12 cellular contexts compared by ENCODE assay signal in genomic region chr16:627458-628239, GRCh38. TPM values are rescaled to one million over a fixed set of nuclear protein-coding genes. Genes with fewer than 3 reads are reported as not detected.
DNase-seq lines count a peak whose midpoint lies in the region; ATAC-seq and TF ChIP-seq lines count a peak whose summit lies in the region.
"Had no signal": no experiment of that assay in that cellular context is flagged by ENCODE, and none has a peak within 500 bp of the region (broad histone marks: within the 10 kb centered on the region; RNA-seq: fewer than 3 reads in every experiment).

No MANE protein-coding gene starts in this region.

- TF ChIP-seq POLR2A in IMR-90 (IDR thresholded peaks at IDR 0.05; ENCODE audit: low read depth, low read length) = no peak

- H2BK5ac ChIP-seq in IMR-90 (ENCODE audit: low read depth, low read length, poor library complexity, severe bottlenecking) (peak overlapping the region; percentile 80), neuronal stem cell (ENCODE audit: low read length) (peak overlapping the region; percentile 99)

- no peak for TF ChIP-seq CTCF in IMR-90 (conservative IDR thresholded peaks at IDR 0.05; ENCODE audit: low read depth, low read length)
- TF ChIP-seq CTCF in chondrocyte (IDR thresholded peaks at IDR 0.05) = no peak
- TF ChIP-seq CTCF in endothelial cell (IDR thresholded peaks at IDR 0.05; ENCODE audit: unreplicated experiment) = no peak

- ATAC-seq in IMR-90 (ENCODE audit: low read depth) = no peak
- no peak for ATAC-seq in GM19395 (IDR thresholded peaks at IDR 0.05; ENCODE audit: unreplicated experiment)

- H3K4me3 ChIP-seq in ACC112 (ENCODE audit: low read depth, low read length) = no peak overlapping the region; the same call in 1 of the 2 replicates
- H3K4me3 ChIP-seq in IMR-90 (ENCODE audit: insufficient read depth, low read depth, low read length) = no peak overlapping the region
- H3K4me3 ChIP-seq in neuronal stem cell (ENCODE audit: low read length in 2 of 2) = no peak overlapping the region

- H3K4me1 Mint-ChIP-seq in chondrocyte (ENCODE audit: low read depth) (peaks cover 25% of the 10 kb centered on the region), endothelial cell (ENCODE audit: unreplicated experiment) (no peaks in the 10 kb centered on the region)

- H3K4me2 ChIP-seq in IMR-90 (ENCODE audit: low read depth, low read length) = no peak overlapping the region
- H3K4me2 ChIP-seq in neuronal stem cell (ENCODE audit: insufficient read depth, low read length, poor library complexity, severe bottlenecking) = no peak overlapping the region

- TF ChIP-seq RAD21 in IMR-90 (IDR thresholded peaks at IDR 0.05; ENCODE audit: low read length) = no peak

- H2BK12ac ChIP-seq in neuronal stem cell (ENCODE audit: low read length) = no peak overlapping the region

- H3K36me3 ChIP-seq in ACC112 (ENCODE audit: insufficient read depth, low read length) (no peaks in the 10 kb centered on the region), IMR-90 (ENCODE audit: control insufficient read depth, insufficient read depth, low read length) (peaks cover 7% of the 10 kb centered on the region; the same call in 1 of the 2 replicates), neuronal stem cell (replicated peaks in 1 of 2; ENCODE audit: control insufficient read depth in 2 of 2, insufficient read depth in 2 of 2, low read length in 2 of 2) (peaks cover 5 to 35% of the 10 kb centered on the region in 2 donors)

- H3K4me1 ChIP-seq in ACC112 (ENCODE audit: control insufficient read depth, insufficient read depth, low read length, unreplicated experiment) (peaks cover 33% of the 10 kb centered on the region), IMR-90 (ENCODE audit: control insufficient read depth, insufficient read depth, low read length) (peaks cover 25% of the 10 kb centered on the region), neuronal stem cell (ENCODE audit: control insufficient read depth in 2 of 2, insufficient read depth in 1 of 2, low read depth in 1 of 2, low read length in 2 of 2) (peaks cover 29 to 31% of the 10 kb centered on the region in 2 donors)

- peak overlapping the region; percentile 72 for H2BK120ac ChIP-seq in IMR-90 (ENCODE audit: low read depth, low read length)
- no peak overlapping the region for H2BK120ac ChIP-seq in neuronal stem cell (ENCODE audit: low read depth, low read length)

- H2BK15ac ChIP-seq in IMR-90 (ENCODE audit: low read depth, low read length) (peak overlapping the region; percentile 56; the same call in 1 of the 3 replicates), neuronal stem cell (ENCODE audit: low read length) (peak overlapping the region; percentile 67)

- peak overlapping the region; percentile 69 for H3K4ac ChIP-seq in IMR-90 (ENCODE audit: low read depth, low read length)
- H3K4ac ChIP-seq in neuronal stem cell (ENCODE audit: low read length) = no peak overlapping the region

- POLR2A ChIA-PET in IMR-90 (lab: Charles Lee; ENCODE audit: unreplicated experiment) = no interaction called here

- H3K27ac Mint-ChIP-seq in chondrocyte (ENCODE audit: unreplicated experiment) (peak overlapping the region; percentile 98), endothelial cell (ENCODE audit: unreplicated experiment) (no peak overlapping the region)

- H3K79me2 ChIP-seq in ACC112 (ENCODE audit: control insufficient read depth, insufficient read depth, low read length, unreplicated experiment) = no peaks in the 10 kb centered on the region

- no peaks in the 10 kb centered on the region for H3K27me3 Mint-ChIP-seq in chondrocyte (ENCODE audit: low read depth)
- H3K27me3 Mint-ChIP-seq in endothelial cell (ENCODE audit: unreplicated experiment) = peaks cover 3% of the 10 kb centered on the region

- H3K9me1 ChIP-seq in IMR-90 (ENCODE audit: insufficient read depth, low read length) = peaks cover 4% of the 10 kb centered on the region; the same call in 1 of the 2 replicates

- no peaks in the 10 kb centered on the region for H3K9me3 Mint-ChIP-seq in chondrocyte (ENCODE audit: low read depth)
- no peaks in the 10 kb centered on the region for H3K9me3 Mint-ChIP-seq in endothelial cell (ENCODE audit: unreplicated experiment)

- H2AK5ac ChIP-seq in IMR-90 (ENCODE audit: low read depth, low read length) (peak overlapping the region; percentile 94), neuronal stem cell (ENCODE audit: low read depth, low read length) (peak overlapping the region; percentile 99)

- dilution Hi-C loops in IMR-90 (cut with HindIII; ENCODE audit: low sequenced_read_pairs, unreplicated experiment) = no loop called here

- peak overlapping the region; percentile 80 for H2AK9ac ChIP-seq in IMR-90 (replicated peaks; ENCODE audit: low read depth, low read length, poor library complexity)

- no peak overlapping the region for H3K56ac ChIP-seq in IMR-90 (ENCODE audit: extremely low read depth, insufficient read depth, low read length)

- in situ Hi-C loops in IMR-90 (cut with MboI; ENCODE audit: low sequenced_read_pairs) (no loop called here), KBM-7 (cut with MboI; ENCODE audit: low pct_unique_long_range_greater_than_20kb, low sequenced_read_pairs) (no loop called here)

- CTCF ChIA-PET in IMR-90 (lab: Yijun Ruan, JAX) = no interaction called here

- 87% methylated on average over 33 of the region's 50 CpGs; no CpG with 5 or more reads in 1 of the 2 experiments for WGBS in IMR-90 (ENCODE audit: extremely low coverage in 2 of 2, insufficient read length in 1 of 2), 2 experiments
- WGBS in neuronal stem cell (ENCODE audit: extremely low coverage in 2 of 2, insufficient read length in 2 of 2, insufficient replicate concordance in 1 of 2), 2 donors = no CpG with 5 or more reads among the region's 50 CpGs

- peak overlapping the region; percentile 51 for H4K5ac ChIP-seq in IMR-90 (ENCODE audit: low read depth, low read length)

- DNase-seq in IMR-90 (no peak), chondrocyte (ENCODE audit: low spot score) (no peak), neuronal stem cell (ENCODE audit: low spot score) (no peak), endothelial cell (ENCODE audit: low spot score) (no peak), SIG-M5 treated with dmso at 0.1 percent for 504 hours (lab: John Stamatoyannopoulos, UW; ENCODE audit: unreplicated experiment) (no peak), KBM-7 (no peak)
- DNase-seq: activated naive CD4-positive, alpha-beta T cell treated with Interleukin-2 at 50 U/mL for 16 hours; GF-D8; Kasumi-1; NCI-H774 had no signal

- no peak overlapping the region for H2AFZ ChIP-seq in ACC112 (ENCODE audit: low read length, unreplicated experiment)
- H2AFZ ChIP-seq in IMR-90 (replicated peaks; ENCODE audit: low read length, poor library complexity) = no peak overlapping the region
- H2AFZ ChIP-seq in neuronal stem cell (ENCODE audit: low read length) = no peak overlapping the region

- H3K9ac ChIP-seq in IMR-90 (ENCODE audit: low read depth, low read length) (no peak overlapping the region), neuronal stem cell (ENCODE audit: low read depth, low read length, poor library complexity) (peak overlapping the region; percentile 44)

- intact Hi-C loops in IMR-90 (cut with micrococcal nuclease) = loop anchor here (1.0 kb wide), 1 partner anchor 9 kb away; the partner anchor contains the start of gene METTL26

- H3K79me1 ChIP-seq in IMR-90 (ENCODE audit: low read depth in 1 of 2, low read length in 2 of 2) = peaks cover 6 to 38% of the 10 kb centered on the region in 2 experiments; a peak in 2 of 4 replicates
- peaks cover 9% of the 10 kb centered on the region for H3K79me1 ChIP-seq in neuronal stem cell (ENCODE audit: low read depth, low read length)

- H4K8ac ChIP-seq in IMR-90 (ENCODE audit: low read depth in 2 of 2, low read length in 2 of 2) (peak overlapping the region in 1 of 2 experiments; percentile 63; a peak in 1 of 4 replicates), neuronal stem cell (ENCODE audit: low read depth, low read length) (no peak overlapping the region)

- peak overlapping the region; percentile 53 for H4K91ac ChIP-seq in IMR-90 (ENCODE audit: insufficient read depth, low read depth, low read length)
- no peak overlapping the region for H4K91ac ChIP-seq in neuronal stem cell (ENCODE audit: low read depth, low read length, poor library complexity)

- H3K9me3 ChIP-seq in IMR-90 (ENCODE audit: control insufficient read depth, insufficient read depth, low read length) (no peaks in the 10 kb centered on the region), neuronal stem cell (replicated peaks in 1 of 2; ENCODE audit: control insufficient read depth in 2 of 2, insufficient read depth in 1 of 2, low read depth in 1 of 2, low read length in 2 of 2) (no peaks in the 10 kb centered on the region)

- no TSS peak for BruUV-seq in IMR-90 (replicated peaks; lab: Mats Ljungman, UMichigan)

- H3K27ac ChIP-seq in ACC112 (ENCODE audit: low read depth, low read length) (peak overlapping the region; percentile 20; the same call in 1 of the 2 replicates), IMR-90 (ENCODE audit: insufficient read depth, low read length) (peak overlapping the region; percentile 56), neuronal stem cell (replicated peaks; ENCODE audit: low read length) (no peak overlapping the region)

- 0 out of 2 replicates have a peak, but pooled peaks cover 3% of the 10 kb centered on the region for H4K20me1 ChIP-seq in IMR-90 (ENCODE audit: insufficient read depth, low read length)

- H3K27me3 ChIP-seq in ACC112 (ENCODE audit: insufficient read depth, low read length) (no peaks in the 10 kb centered on the region), IMR-90 (ENCODE audit: control insufficient read depth, insufficient read depth, low read length) (no peaks in the 10 kb centered on the region), neuronal stem cell (ENCODE audit: control insufficient read depth in 3 of 3, insufficient read depth in 3 of 3, low read depth in 1 of 3, low read length in 3 of 3) (peaks cover 0 to 1% (median 0%) of the 10 kb centered on the region in 3 experiments)

- H3K14ac ChIP-seq in IMR-90 (replicated peaks; ENCODE audit: low read depth, low read length) (peak overlapping the region; percentile 20; the same call in 1 of the 2 replicates), neuronal stem cell (ENCODE audit: low read length) (peak overlapping the region; percentile 71)

- no peak overlapping the region for H3K4me3 Mint-ChIP-seq in chondrocyte (ENCODE audit: unreplicated experiment)
- no peak overlapping the region for H3K4me3 Mint-ChIP-seq in endothelial cell (ENCODE audit: unreplicated experiment)

- no peak overlapping the region; the same call in 1 of the 2 replicates for H2BK20ac ChIP-seq in IMR-90 (ENCODE audit: low read depth, low read length)

- H3K36me3 Mint-ChIP-seq in chondrocyte (ENCODE audit: low read depth) (peaks cover 2% of the 10 kb centered on the region), endothelial cell (ENCODE audit: low read depth, unreplicated experiment) (peaks cover 5% of the 10 kb centered on the region)

- 0 out of 2 replicates have a peak overlapping the region, but pooled peaks have one; percentile 10 for H3K18ac ChIP-seq in IMR-90 (ENCODE audit: low read depth, low read length)
- H3K18ac ChIP-seq in neuronal stem cell (ENCODE audit: low read length) = peak overlapping the region; percentile 28

- no peak overlapping the region for H3K23ac ChIP-seq in IMR-90 (ENCODE audit: low read depth, low read length)
- peak overlapping the region; percentile 73 for H3K23ac ChIP-seq in neuronal stem cell (ENCODE audit: low read depth, low read length, poor library complexity)

RNA-seq across cellular contexts. Expression of gene WFIKKN1, which starts 3.1 kb away (rescaled TPM):
- total RNA-seq in IMR-90 (2012; rRNA removed) (not detected in 2 replicates), chondrocyte (0.36 to 0.56 TPM (median 0.47 TPM) in 3 replicates), endothelial cell (ENCODE audit: unreplicated experiment) (0.44 TPM)
- 0.10 and 0.23 TPM in 2 replicates for polyA plus RNA-seq in IMR-90 (2012; rRNA removed)
- 0.08 and 0.24 TPM in 2 replicates for polyA plus RNA-seq in IMR-90 (2012; cell fraction: cytosol; rRNA removed)
- polyA plus RNA-seq in IMR-90 (2012; cell fraction: nucleus; rRNA removed; ENCODE audit: low replicate concordance) = 0.44 and 2.5 TPM in 2 replicates
- 13.8 TPM for polyA plus RNA-seq in neuronal stem cell (2013, experiment 1 of 2)
- polyA plus RNA-seq in neuronal stem cell (2013, experiment 2 of 2) = 12.6 TPM

RNA-seq across cellular contexts. Expression of gene METTL26, which starts 8.5 kb away (rescaled TPM):
- total RNA-seq in IMR-90 (2012; rRNA removed) (40.8 and 46.8 TPM in 2 replicates), chondrocyte (58.9 to 68.5 TPM (median 68.1 TPM) in 3 replicates), endothelial cell (ENCODE audit: unreplicated experiment) (48.5 TPM)
- polyA plus RNA-seq in IMR-90 (2012; rRNA removed) = 128 and 184 TPM in 2 replicates
- polyA plus RNA-seq in IMR-90 (2012; cell fraction: cytosol; rRNA removed) = 259 and 357 TPM in 2 replicates
- 117 and 422 TPM in 2 replicates for polyA plus RNA-seq in IMR-90 (2012; cell fraction: nucleus; rRNA removed; ENCODE audit: low replicate concordance)
- polyA plus RNA-seq in neuronal stem cell (2013, experiment 1 of 2) = 56.9 TPM
- 56.4 TPM for polyA plus RNA-seq in neuronal stem cell (2013, experiment 2 of 2)

RNA-seq across cellular contexts. Expression of gene MCRIP2, which starts 14.0 kb away (rescaled TPM):
- 6.3 and 8.6 TPM in 2 replicates for total RNA-seq in IMR-90 (2012; rRNA removed)
- 19.6 and 27.9 TPM in 2 replicates for polyA plus RNA-seq in IMR-90 (2012; rRNA removed)
- polyA plus RNA-seq in IMR-90 (2012; cell fraction: cytosol; rRNA removed) = 25.3 and 26.7 TPM in 2 replicates
- 21.2 and 46.6 TPM in 2 replicates for polyA plus RNA-seq in IMR-90 (2012; cell fraction: nucleus; rRNA removed; ENCODE audit: low replicate concordance)
- 10.4 to 16.9 TPM (median 15.3 TPM) in 3 replicates for total RNA-seq in chondrocyte
- 10.3 TPM for polyA plus RNA-seq in neuronal stem cell (2013, experiment 1 of 2)
- 10.5 TPM for polyA plus RNA-seq in neuronal stem cell (2013, experiment 2 of 2)
- 2.9 TPM for total RNA-seq in endothelial cell (ENCODE audit: unreplicated experiment)

RNA-seq across cellular contexts. Expression of gene WDR90, which starts 21.5 kb away (rescaled TPM):
- total RNA-seq in IMR-90 (2012; rRNA removed) (1.4 and 1.7 TPM in 2 replicates), chondrocyte (17.0 to 36.6 TPM (median 19.2 TPM) in 3 replicates), endothelial cell (ENCODE audit: unreplicated experiment) (25.2 TPM)
- 18.7 and 21.7 TPM in 2 replicates for polyA plus RNA-seq in IMR-90 (2012; rRNA removed)
- polyA plus RNA-seq in IMR-90 (2012; cell fraction: cytosol; rRNA removed) = 7.5 and 8.1 TPM in 2 replicates
- 118 and 402 TPM in 2 replicates for polyA plus RNA-seq in IMR-90 (2012; cell fraction: nucleus; rRNA removed; ENCODE audit: low replicate concordance)
- polyA plus RNA-seq in neuronal stem cell (2013, experiment 1 of 2) = 16.6 TPM
- polyA plus RNA-seq in neuronal stem cell (2013, experiment 2 of 2) = 15.8 TPM

RNA-seq across cellular contexts. Expression of gene RAB40C, which starts 37.8 kb away (rescaled TPM):
- total RNA-seq in IMR-90 (2012; rRNA removed) (6.8 and 6.9 TPM in 2 replicates), chondrocyte (15.2 to 19.6 TPM (median 19.6 TPM) in 3 replicates), endothelial cell (ENCODE audit: unreplicated experiment) (18.5 TPM)
- 13.7 and 15.3 TPM in 2 replicates for polyA plus RNA-seq in IMR-90 (2012; rRNA removed)
- 11.0 and 21.8 TPM in 2 replicates for polyA plus RNA-seq in IMR-90 (2012; cell fraction: cytosol; rRNA removed)
- 26.4 and 67.6 TPM in 2 replicates for polyA plus RNA-seq in IMR-90 (2012; cell fraction: nucleus; rRNA removed; ENCODE audit: low replicate concordance)
- 20.5 TPM for polyA plus RNA-seq in neuronal stem cell (2013, experiment 1 of 2)
- 19.4 TPM for polyA plus RNA-seq in neuronal stem cell (2013, experiment 2 of 2)
